Comparison of ENCODE assay signal across 8 cellular contexts in genomic region chr17:34980681-34981537, GRCh38. TPM values are rescaled to one million over a fixed set of nuclear protein-coding genes. Genes with fewer than 3 reads are reported as not detected.
DNase-seq lines count a peak whose midpoint lies in the region; TF ChIP-seq lines count a peak whose summit lies in the region.

No MANE protein-coding gene starts in this region.

- H3K36me3 ChIP-seq in H7 (replicated peaks; ENCODE audit: control insufficient read depth, insufficient read depth, low read length) = peaks cover 8% of the 10 kb centered on the region
- H3K36me3 ChIP-seq in right atrium auricular region = peaks cover 2% of the 10 kb centered on the region
- H3K36me3 ChIP-seq in uterus = no peaks in the 10 kb centered on the region

- TF ChIP-seq CTCF in right atrium auricular region (IDR thresholded peaks at IDR 0.05) (peak in 1 of 2 donors; percentile 45), uterus (IDR thresholded peaks at IDR 0.05) (peak; percentile 29 to 49 (median 33))

- peak in 1 of 2 donors; percentile 68 for TF ChIP-seq POLR2A in uterus (IDR thresholded peaks at IDR 0.05)

- peak; percentile 93 for DNase-seq in H7
- DNase-seq in LoVo (ENCODE audit: low spot score) = peak; percentile 68
- DNase-seq in SKM-1 treated with dmso at 0.1 percent for 144 hours (lab: John Stamatoyannopoulos, UW; ENCODE audit: unreplicated experiment) = peak; percentile 95
- DNase-seq in amniotic epithelial cell (ENCODE audit: low read depth) = peak; percentile 78
- DNase-seq in right atrium auricular region (ENCODE audit: low spot score) = peak; percentile 82
- peak; percentile 82 for DNase-seq in putamen (ENCODE audit: low spot score)
- DNase-seq in uterus = peak; percentile 64 to 70

- H3K27me3 ChIP-seq in H7 (ENCODE audit: control insufficient read depth, insufficient read depth, low read length) (no peaks in the 10 kb centered on the region), right atrium auricular region (no peaks in the 10 kb centered on the region), uterus (no peaks in the 10 kb centered on the region)

- H3K9me3 ChIP-seq in right atrium auricular region (no peaks in the 10 kb centered on the region), uterus (no peaks in the 10 kb centered on the region)

- intact Hi-C loops in uterus (cut with DNase I; ENCODE audit: low total_unique reads) = no loop called here

- H3K27ac ChIP-seq in right atrium auricular region (peak overlapping the region; percentile 96 to 97), uterus (peak overlapping the region; percentile 99)

- H3K4me1 ChIP-seq in right atrium auricular region (peaks cover 0 to 23% of the 10 kb centered on the region in 2 donors), uterus (no peaks in the 10 kb centered on the region)

- H3K4me3 ChIP-seq in GM08714 (ENCODE audit: low read length) = peak overlapping the region; percentile 85
- H3K4me3 ChIP-seq in H7 (ENCODE audit: insufficient read depth, low read depth, low read length) = peak overlapping the region; percentile 93
- peak overlapping the region; percentile 83 to 94 for H3K4me3 ChIP-seq in right atrium auricular region
- peak overlapping the region; percentile 82 to 83 for H3K4me3 ChIP-seq in uterus

RNA-seq across cellular contexts. Expression of gene LIG3, which starts 0.6 kb away (rescaled TPM):
- 94.6 and 139 TPM in 2 replicates for total RNA-seq in H7 (2014; rRNA removed; shearing (Covaris generic))
- total RNA-seq in right atrium auricular region = 10 to 100 TPM; 12.0 to 17.1 TPM
- 100 to 1,000 TPM in 1 of 4 donors, 10 to 100 TPM in 3; 11.5 to 108 (median 57.0) TPM for total RNA-seq in uterus

RNA-seq across cellular contexts. Expression of gene ZNF830, which starts 19.6 kb away (rescaled TPM):
- 8.5 and 10.9 TPM in 2 replicates for total RNA-seq in H7 (2014; rRNA removed; shearing (Covaris generic))
- 1 to 10 TPM; 5.4 to 8.1 TPM for total RNA-seq in right atrium auricular region
- 10 to 100 TPM in 3 of 4 donors, 1 to 10 TPM in 1; 1.5 to 19.5 (median 16.1) TPM for total RNA-seq in uterus

RNA-seq across cellular contexts. Expression of gene CCT6B, which starts 19.6 kb away (rescaled TPM):
- 0.48 and 2.3 TPM in 2 replicates for total RNA-seq in H7 (2014; rRNA removed; shearing (Covaris generic))
- total RNA-seq in right atrium auricular region (1 to 10 TPM; 1.8 to 1.9 TPM), uterus (1 to 10 TPM in 3 of 4 donors, under 1 TPM in 1; 0.77 to 9.3 (median 7.1) TPM)

Comparison
In these comparisons a context has a peak if more than half of its experiments do, and no peak if none do; other contexts are left out.
1. Peak in every context shown above with its lines: DNase-seq, H3K4me3 ChIP-seq and H3K27ac ChIP-seq.